In the genomic region with DNA sequence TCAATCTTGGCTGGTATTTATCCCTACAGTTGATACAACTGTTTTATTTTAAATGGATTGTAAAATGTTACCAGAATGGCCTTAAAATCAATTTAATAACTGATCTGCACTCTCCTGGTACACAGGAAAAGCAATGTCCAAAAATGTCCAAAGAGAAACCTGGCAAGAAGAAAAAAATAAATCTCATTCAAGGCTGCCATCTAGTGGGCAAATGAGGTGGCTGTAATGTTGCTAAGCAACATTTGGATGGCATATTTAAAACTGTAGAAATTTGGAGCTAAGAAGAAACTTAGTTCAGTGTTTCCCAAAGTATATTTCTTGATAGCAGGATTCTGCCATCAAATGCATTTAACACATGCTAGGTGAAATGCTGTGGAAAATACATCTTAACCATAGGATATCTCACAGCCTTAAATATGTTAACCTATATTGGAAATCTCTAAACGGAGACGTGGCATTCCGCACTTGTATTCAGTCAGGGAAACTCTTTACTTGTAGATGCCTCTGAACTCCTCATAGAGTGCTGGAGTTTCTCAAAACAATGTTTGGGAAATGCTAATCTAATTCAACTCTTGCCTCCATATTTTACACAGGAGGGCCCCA, we compare ENCODE assay signal across 8 cellular contexts.
DNase-seq lines count a peak whose midpoint lies in the region; ATAC-seq and TF ChIP-seq lines count a peak whose summit lies in the region.

No MANE protein-coding gene starts in this region.

- no peaks in the 10 kb centered on the region for H3K9me3 ChIP-seq in hepatocyte (ENCODE audit: low read depth)
- no peaks in the 10 kb centered on the region for H3K9me3 ChIP-seq in T-helper 17 cell (ENCODE audit: control insufficient read depth, low read length, poor library complexity, severe bottlenecking)

- H3K79me2 ChIP-seq in hepatocyte = no peaks in the 10 kb centered on the region

- no peaks in the 10 kb centered on the region for H3K4me1 ChIP-seq in hepatocyte (ENCODE audit: insufficient read depth)

- CTCF ChIA-PET in activated CD8-positive, alpha-beta T cell treated with anti-CD3 and anti-CD28 coated beads, Interleukin-2, amount 10 ng/mL, durations not matched to agents 7 days and 5 days (lab: Charles Lee) = interaction anchor here (0.6 to 2.7 kb wide), 13 partner anchors 8 to 959 kb away, joined by 3 to 12 read pairs (median 3); no protein-coding TSS in a partner anchor

- no peak overlapping the region for H3K27ac Mint-ChIP-seq in activated CD8-positive, alpha-beta T cell treated with anti-CD3 and anti-CD28 coated beads, Interleukin-2, amount 10 ng/mL, durations not matched to agents 7 days and 5 days
- no peak overlapping the region for H3K27ac Mint-ChIP-seq in T-helper 17 cell

- ATAC-seq in activated CD8-positive, alpha-beta T cell treated with anti-CD3 and anti-CD28 coated beads, Interleukin-2, amount 10 ng/mL, durations not matched to agents 7 days and 5 days = no peak
- ATAC-seq in HG02642 (IDR thresholded peaks at IDR 0.05; ENCODE audit: poor library complexity, unreplicated experiment) = no peak
- no peak for ATAC-seq in T-helper 17 cell

- H3K9me3 Mint-ChIP-seq in activated CD8-positive, alpha-beta T cell treated with anti-CD3 and anti-CD28 coated beads, Interleukin-2, amount 10 ng/mL, durations not matched to agents 7 days and 5 days (ENCODE audit: insufficient read depth) = no peaks in the 10 kb centered on the region

- no peaks in the 10 kb centered on the region for H3K9me2 ChIP-seq in hepatocyte (replicated peaks; ENCODE audit: insufficient read depth)

- peak overlapping the region; percentile 2 for H3K27ac ChIP-seq in hepatocyte

- POLR2A ChIA-PET in activated CD8-positive, alpha-beta T cell treated with anti-CD3 and anti-CD28 coated beads, Interleukin-2, amount 10 ng/mL, durations not matched to agents 7 days and 5 days (lab: Charles Lee) = no interaction called here

- H3K4me2 ChIP-seq in hepatocyte = no peak overlapping the region

- 97% methylated on average over 3 of the region's 3 CpGs for WGBS in hepatocyte (ENCODE audit: low lambda C conversion rate, missing lambda C conversion rate)

- no peaks in the 10 kb centered on the region for H3K36me3 Mint-ChIP-seq in activated CD8-positive, alpha-beta T cell treated with anti-CD3 and anti-CD28 coated beads, Interleukin-2, amount 10 ng/mL, durations not matched to agents 7 days and 5 days (ENCODE audit: low read depth)
- H3K36me3 Mint-ChIP-seq in T-helper 17 cell (ENCODE audit: low read depth) = peaks cover 2% of the 10 kb centered on the region

- H3K4me3 ChIP-seq in GM06990 (replicated peaks; ENCODE audit: low read depth, low read length) (no peak overlapping the region), hepatocyte (no peak overlapping the region)

- H3K27me3 ChIP-seq in GM06990 (replicated peaks; ENCODE audit: control insufficient read depth, insufficient read depth, low read length) = no peaks in the 10 kb centered on the region
- H3K27me3 ChIP-seq in hepatocyte = no peaks in the 10 kb centered on the region

- no peak overlapping the region for H2AFZ ChIP-seq in hepatocyte

- H3K36me3 ChIP-seq in GM06990 (ENCODE audit: control insufficient read depth, insufficient read depth, low read length) (no peaks in the 10 kb centered on the region), hepatocyte (replicated peaks; ENCODE audit: insufficient read depth, low read depth) (no peaks in the 10 kb centered on the region)

- peak; percentile 68 for TF ChIP-seq CTCF in GM06990 (IDR thresholded peaks at IDR 0.05; ENCODE audit: insufficient read depth, low read length, poor library complexity, severe bottlenecking)
- TF ChIP-seq CTCF in hepatocyte (IDR thresholded peaks at IDR 0.05; ENCODE audit: poor library complexity) = peak; percentile 89

- no peaks in the 10 kb centered on the region for H4K20me1 ChIP-seq in hepatocyte (ENCODE audit: insufficient read depth, poor library complexity, severe bottlenecking)

- peaks cover 13% of the 10 kb centered on the region for H3K27me3 Mint-ChIP-seq in activated CD8-positive, alpha-beta T cell treated with anti-CD3 and anti-CD28 coated beads, Interleukin-2, amount 10 ng/mL, durations not matched to agents 7 days and 5 days (ENCODE audit: low read depth)
- peaks cover 12% of the 10 kb centered on the region for H3K27me3 Mint-ChIP-seq in T-helper 17 cell

- H3K4me3 Mint-ChIP-seq in activated CD8-positive, alpha-beta T cell treated with anti-CD3 and anti-CD28 coated beads, Interleukin-2, amount 10 ng/mL, durations not matched to agents 7 days and 5 days = no peak overlapping the region
- no peak overlapping the region for H3K4me3 Mint-ChIP-seq in T-helper 17 cell

- DNase-seq in AG20443 (ENCODE audit: low spot score) (peak; percentile 73), GM06990 (ENCODE audit: extremely low read depth, insufficient read length) (no peak), NCI-H128 (lab: John Stamatoyannopoulos, UW; ENCODE audit: unreplicated experiment) (peak; percentile 11), hepatocyte (ENCODE audit: low spot score) (peak; percentile 69), T-helper 17 cell (no peak)
- peak; percentile 44 for DNase-seq in activated CD8-positive, alpha-beta T cell treated with anti-CD3 and anti-CD28 coated beads, Interleukin-2, amount 10 ng/mL, durations not matched to agents 7 days and 5 days
- DNase-seq in stimulated activated CD4-positive, alpha-beta T cell treated with anti-CD3 and anti-CD28 coated beads, Interleukin-4, amount 100 ng/mL, for 24 hours = peak; percentile 6

- no peaks in the 10 kb centered on the region for H3K4me1 Mint-ChIP-seq in activated CD8-positive, alpha-beta T cell treated with anti-CD3 and anti-CD28 coated beads, Interleukin-2, amount 10 ng/mL, durations not matched to agents 7 days and 5 days (ENCODE audit: low read depth)
- no peaks in the 10 kb centered on the region for H3K4me1 Mint-ChIP-seq in T-helper 17 cell

Comparison
In these comparisons a context has a peak if more than half of its experiments do, and no peak if none do; other contexts are left out.
1. DNase-seq: peak in AG20443 (single experiment), NCI-H128 (single experiment), activated CD8-positive, alpha-beta T cell treated with anti-CD3 and anti-CD28 coated beads, Interleukin-2, amount 10 ng/mL, durations not matched to agents 7 days and 5 days (single experiment), hepatocyte (single experiment) and stimulated activated CD4-positive, alpha-beta T cell treated with anti-CD3 and anti-CD28 coated beads, Interleukin-4, amount 100 ng/mL, for 24 hours (single experiment); none in GM06990 (single experiment) and T-helper 17 cell (0 of 3).